17 cellular contexts compared by ENCODE assay signal in genomic region chr4:141246243-141246642, GRCh38. TPM values are rescaled to one million over a fixed set of nuclear protein-coding genes. Genes with fewer than 3 reads are reported as not detected.
A peak's percentile ranks its signal among the peaks of the same experiment; 100 is the strongest.
DNase-seq lines count a peak whose midpoint lies in the region; ATAC-seq and TF ChIP-seq lines count a peak whose summit lies in the region.
"Had no signal": no experiment of that assay in that cellular context is flagged by ENCODE, and none has a peak within 500 bp of the region (broad histone marks: within the 10 kb centered on the region; RNA-seq: fewer than 3 reads in every experiment).

No MANE protein-coding gene starts in this region.

- H3K4me1 ChIP-seq in Loucy (ENCODE audit: insufficient read depth, low read length, poor library complexity, severe bottlenecking) (no peaks in the 10 kb centered on the region), mesendoderm (ENCODE audit: control insufficient read depth, low read depth, low read length) (no peaks in the 10 kb centered on the region)
- H3K4me1 ChIP-seq: HAP-1 had no signal

- H3K36me3 ChIP-seq in Loucy (ENCODE audit: insufficient read depth, low read length) (no peaks in the 10 kb centered on the region), mesendoderm (ENCODE audit: control insufficient read depth, insufficient read depth, low read length) (no peaks in the 10 kb centered on the region)
- H3K36me3 ChIP-seq: HAP-1 had no signal

- no peak for ATAC-seq in naive thymus-derived CD8-positive, alpha-beta T cell
- ATAC-seq in GM19324 (IDR thresholded peaks at IDR 0.05; ENCODE audit: low FRiP score, unreplicated experiment) = no peak
- ATAC-seq in GM21447 (IDR thresholded peaks at IDR 0.05; ENCODE audit: unreplicated experiment) = no peak
- ATAC-seq: WTC11 had no signal

- in situ Hi-C loops in astrocyte of the spinal cord (cut with HindIII; ENCODE audit: low sequenced_read_pairs) = no loop called here

- H3K27me3 Mint-ChIP-seq in naive thymus-derived CD8-positive, alpha-beta T cell = no peaks in the 10 kb centered on the region
- H3K27me3 Mint-ChIP-seq: stimulated activated naive CD8-positive, alpha-beta T cell treated with anti-CD3 and anti-CD28 coated beads, Interleukin-15, Interleukin-2, amounts not matched to agents 100 ng/mL and 50 ng/mL, for 24 hours had no signal

- no CpG with 5 or more reads among the region's 2 CpGs for WGBS in mesendoderm (ENCODE audit: extremely low coverage, insufficient coverage, low lambda C conversion rate)

- TF ChIP-seq CTCF in Loucy (conservative IDR thresholded peaks at IDR 0.05; ENCODE audit: low read length) = no peak
- TF ChIP-seq CTCF in astrocyte of the spinal cord (IDR thresholded peaks at IDR 0.05; ENCODE audit: low read depth, low read length) = no peak

- no peaks in the 10 kb centered on the region for H3K79me1 ChIP-seq in mesendoderm (ENCODE audit: low read length)

- H3K4me2 ChIP-seq in Loucy (ENCODE audit: low read depth, low read length, poor library complexity, severe bottlenecking) (no peak overlapping the region), mesendoderm (ENCODE audit: low read length) (no peak overlapping the region)

- H3K4me1 Mint-ChIP-seq in naive thymus-derived CD8-positive, alpha-beta T cell = no peaks in the 10 kb centered on the region
- H3K4me1 Mint-ChIP-seq: WTC11 had no signal

- H3K36me3 Mint-ChIP-seq in naive thymus-derived CD8-positive, alpha-beta T cell = no peaks in the 10 kb centered on the region
- H3K36me3 Mint-ChIP-seq: WTC11 had no signal

- H2AFZ ChIP-seq in Loucy (ENCODE audit: low read length) = 0 out of 2 replicates have a peak overlapping the region, but pooled peaks have one; percentile 8

- H4K5ac ChIP-seq in mesendoderm (ENCODE audit: low read length) = no peak overlapping the region

- no peak overlapping the region for H2BK15ac ChIP-seq in mesendoderm (replicated peaks; ENCODE audit: low read depth)

- H2BK120ac ChIP-seq in mesendoderm (ENCODE audit: low read depth, low read length) = no peak overlapping the region

- H3K9me3 ChIP-seq in Loucy (ENCODE audit: insufficient read depth, low read depth, low read length) = no peaks in the 10 kb centered on the region
- H3K9me3 ChIP-seq: HAP-1 had no signal

- no peak overlapping the region for H3K56ac ChIP-seq in mesendoderm (ENCODE audit: low read length)

- no peak overlapping the region for H3K4me3 Mint-ChIP-seq in naive thymus-derived CD8-positive, alpha-beta T cell
- H3K4me3 Mint-ChIP-seq: stimulated activated naive CD8-positive, alpha-beta T cell treated with anti-CD3 and anti-CD28 coated beads, Interleukin-15, Interleukin-2, amounts not matched to agents 100 ng/mL and 50 ng/mL, for 24 hours; WTC11 had no signal

- H3K79me2 ChIP-seq in Loucy (ENCODE audit: insufficient read depth, low read length) = no peaks in the 10 kb centered on the region
- H3K79me2 ChIP-seq in mesendoderm (ENCODE audit: control insufficient read depth, insufficient read depth, low read length) = no peaks in the 10 kb centered on the region

- H4K8ac ChIP-seq in mesendoderm (ENCODE audit: low read depth, low read length) = no peak overlapping the region

- no peak overlapping the region for H2AK5ac ChIP-seq in mesendoderm (ENCODE audit: low read length)

- DNase-seq in EH (ENCODE audit: low read depth) (peak; percentile 85), astrocyte of the spinal cord (ENCODE audit: low read depth, low spot score) (peak; percentile 71), mesendoderm (peak; percentile 56), superior temporal gyrus (ENCODE audit: extremely low spot score) (no peak)
- DNase-seq in naive thymus-derived CD8-positive, alpha-beta T cell = no peak
- DNase-seq: cortex of kidney; Karpas-422; NCI-H345; posterior cingulate gyrus; stimulated activated CD4-positive, alpha-beta T cell treated with anti-CD3 and anti-CD28 coated beads, Interleukin-2, amount 100 ng/mL, for 48 hours had no signal

- no peaks in the 10 kb centered on the region for H3F3A ChIP-seq in Loucy (ENCODE audit: low read depth)

- H3K9me3 Mint-ChIP-seq in naive thymus-derived CD8-positive, alpha-beta T cell = no peaks in the 10 kb centered on the region
- H3K9me3 Mint-ChIP-seq: stimulated activated naive CD8-positive, alpha-beta T cell treated with anti-CD3 and anti-CD28 coated beads, Interleukin-15, Interleukin-2, amounts not matched to agents 100 ng/mL and 50 ng/mL, for 24 hours; WTC11 had no signal

- POLR2A ChIA-PET in naive thymus-derived CD8-positive, alpha-beta T cell (lab: Charles Lee) = no interaction called here

- H3K23ac ChIP-seq in mesendoderm (ENCODE audit: low read length) = no peak overlapping the region

- no peaks in the 10 kb centered on the region for H4K20me1 ChIP-seq in Loucy (ENCODE audit: insufficient read depth, low read length, poor library complexity, severe bottlenecking)

- H3K9me2 ChIP-seq in Loucy (replicated peaks; ENCODE audit: low read depth, low read length) = no peaks in the 10 kb centered on the region

- H3K9ac ChIP-seq in Loucy (ENCODE audit: low read depth, low read length, poor library complexity, severe bottlenecking) (no peak overlapping the region), mesendoderm (ENCODE audit: low read length) (no peak overlapping the region)

- H3K27ac ChIP-seq in mesendoderm (ENCODE audit: low read depth, low read length) = no peak overlapping the region
- H3K27ac ChIP-seq: RWPE1 had no signal

- no peak overlapping the region for H3K27ac Mint-ChIP-seq in naive thymus-derived CD8-positive, alpha-beta T cell
- H3K27ac Mint-ChIP-seq: stimulated activated naive CD8-positive, alpha-beta T cell treated with anti-CD3 and anti-CD28 coated beads, Interleukin-15, Interleukin-2, amounts not matched to agents 100 ng/mL and 50 ng/mL, for 24 hours; WTC11 had no signal

- no peak overlapping the region for H3K18ac ChIP-seq in mesendoderm (ENCODE audit: low read length)

- no peak overlapping the region for H3K4ac ChIP-seq in mesendoderm (ENCODE audit: low read depth, low read length)

- H3K4me3 ChIP-seq in Loucy (ENCODE audit: low read length, poor library complexity, severe bottlenecking) (no peak overlapping the region), astrocyte of the spinal cord (ENCODE audit: low read depth, low read length) (no peak overlapping the region), mesendoderm (ENCODE audit: low read length) (no peak overlapping the region)
- H3K4me3 ChIP-seq: HAP-1 had no signal

- H3K27me3 ChIP-seq in Loucy (ENCODE audit: insufficient read depth, low read length, poor library complexity, severe bottlenecking) (no peaks in the 10 kb centered on the region), mesendoderm (ENCODE audit: insufficient read depth, low read length, poor library complexity) (no peaks in the 10 kb centered on the region)

- H2BK5ac ChIP-seq in mesendoderm (ENCODE audit: low read length) = no peak overlapping the region

RNA-seq across cellular contexts. Expression of gene ZNF330, which starts 25.5 kb away (rescaled TPM):
- polyA plus RNA-seq in mesendoderm (2013, experiment 1 of 2) = 31.4 TPM
- polyA plus RNA-seq in mesendoderm (2013, experiment 2 of 2) = 32.6 TPM
- 10 to 100 TPM; 34.8 to 40.2 TPM for total RNA-seq in naive thymus-derived CD8-positive, alpha-beta T cell
- polyA plus RNA-seq in naive thymus-derived CD8-positive, alpha-beta T cell = 10 to 100 TPM; 18.8 to 36.0 (median 24.8) TPM

Comparison
In these comparisons a context has a peak if more than half of its experiments do, and no peak if none do; other contexts are left out.
1. DNase-seq: peak in EH (single experiment), astrocyte of the spinal cord (single experiment) and mesendoderm (single experiment); none in naive thymus-derived CD8-positive, alpha-beta T cell (0 of 10) and superior temporal gyrus (single experiment).